ENCODE assay signal across 1 cellular context in genomic region chr10:72242675-72243074, GRCh38.
TF ChIP-seq lines count a peak whose summit lies in the region.

No MANE protein-coding gene starts in this region.

TF ChIP-seq in K562, 482 proteins besides CTCF, POLR2A, EP300 and RAD21 (continued from another document):
- 0 out of 2 replicates have a peak, but pooled peaks have one; percentile 30 for TF ChIP-seq MAX (CRISPR knock-in tag; IDR thresholded peaks at IDR 0.05)
